13 cellular contexts compared by ENCODE assay signal in genomic region chr2:10873790-10874437, GRCh38. TPM values are rescaled to one million over a fixed set of nuclear protein-coding genes. Genes with fewer than 3 reads are reported as not detected.
DNase-seq lines count a peak whose midpoint lies in the region; ATAC-seq and TF ChIP-seq lines count a peak whose summit lies in the region.
"Had no signal": no experiment of that assay in that cellular context is flagged by ENCODE, and none has a peak within 500 bp of the region (broad histone marks: within the 10 kb centered on the region; RNA-seq: fewer than 3 reads in every experiment).

No MANE protein-coding gene starts in this region.

- H3K23ac ChIP-seq in trophoblast cell (ENCODE audit: low read length), result no peak overlapping the region

- H3K36me3 ChIP-seq in SK-N-SH (replicated peaks in 1 of 2; ENCODE audit: control insufficient read depth in 1 of 2, insufficient read depth in 2 of 2, low read length in 1 of 2) (no peaks in the 10 kb centered on the region), GM23248 (ENCODE audit: low read depth) (no peaks in the 10 kb centered on the region), trophoblast cell (ENCODE audit: control insufficient read depth in 1 of 2, insufficient read depth in 2 of 2, low read length in 2 of 2) (no peaks in the 10 kb centered on the region)
- H3K36me3 ChIP-seq: sigmoid colon, tibial artery had no signal

- H2BK120ac ChIP-seq in trophoblast cell (ENCODE audit: insufficient read depth, low read length, poor library complexity), result no peak overlapping the region

- H3K4me1 ChIP-seq in SK-N-SH (ENCODE audit: control insufficient read depth in 1 of 2, insufficient read depth in 2 of 2, low read depth in 1 of 2, low read length in 1 of 2), result peaks cover 5 to 8% of the 10 kb centered on the region in 2 experiments; a peak in 3 of 4 replicates
- H3K4me1 ChIP-seq in GM23248 (ENCODE audit: insufficient read depth), result peaks cover 28% of the 10 kb centered on the region
- H3K4me1 ChIP-seq in trophoblast cell (ENCODE audit: control insufficient read depth in 1 of 2, insufficient read depth in 2 of 2, low read length in 2 of 2), result no peaks in the 10 kb centered on the region
- H3K4me1 ChIP-seq: tibial artery had no signal

- H3K4me2 ChIP-seq in SK-N-SH (no peak overlapping the region), GM23248 (ENCODE audit: unreplicated experiment) (no peak overlapping the region), trophoblast cell (ENCODE audit: low read length) (no peak overlapping the region)

- no peak overlapping the region for H3K14ac ChIP-seq in trophoblast cell (ENCODE audit: low read length)

- no peak overlapping the region for H4K91ac ChIP-seq in trophoblast cell (ENCODE audit: low read depth, low read length)

- CTCF ChIA-PET in SK-N-SH (lab: Yijun Ruan, JAX), result interaction anchor here (0.8 to 5.4 kb wide), 5 partner anchors 10 to 258 kb away, joined by 3 to 22 read pairs (median 13); no protein-coding TSS in a partner anchor

- in situ Hi-C loops in GM23248 (cut with MboI), result no loop called here

- no peak for TF ChIP-seq EP300 in SK-N-SH (IDR thresholded peaks at IDR 0.05; ENCODE audit: borderline replicate concordance in 1 of 2, low read depth in 1 of 2, low read length in 1 of 2)

- no peak overlapping the region for H4K8ac ChIP-seq in trophoblast cell (ENCODE audit: low read depth, low read length)

- H3K27me3 ChIP-seq in SK-N-SH (ENCODE audit: insufficient read depth) (no peaks in the 10 kb centered on the region), GM23248 (replicated peaks; ENCODE audit: insufficient read depth) (no peaks in the 10 kb centered on the region), trophoblast cell (ENCODE audit: insufficient read depth, low read length) (no peaks in the 10 kb centered on the region)
- H3K27me3 ChIP-seq: sigmoid colon had no signal

- H3K4ac ChIP-seq in trophoblast cell (ENCODE audit: low read depth, low read length), result no peak overlapping the region

- H4K20me1 ChIP-seq in SK-N-SH (ENCODE audit: insufficient read depth) (no peaks in the 10 kb centered on the region), GM23248 (ENCODE audit: insufficient read depth) (no peaks in the 10 kb centered on the region)

- no peaks in the 10 kb centered on the region for H3K79me1 ChIP-seq in trophoblast cell (ENCODE audit: low read length)

- H2BK12ac ChIP-seq in trophoblast cell (ENCODE audit: low read length), result no peak overlapping the region

- no peak overlapping the region for H3K4me3 ChIP-seq in SK-N-SH (ENCODE audit: low read depth in 2 of 2, low read length in 1 of 2)
- no peak overlapping the region for H3K4me3 ChIP-seq in GM23248
- H3K4me3 ChIP-seq in trophoblast cell (ENCODE audit: low read depth, low read length), result no peak overlapping the region
- H3K4me3 ChIP-seq: sigmoid colon, tibial artery had no signal

- no peak overlapping the region for H2BK5ac ChIP-seq in trophoblast cell (ENCODE audit: low read depth, low read length, poor library complexity)

- H3K27ac ChIP-seq in SK-N-SH (ENCODE audit: low read depth in 2 of 2, low read length in 1 of 2) (no peak overlapping the region), GM23248 (no peak overlapping the region), trophoblast cell (ENCODE audit: low read depth, low read length) (no peak overlapping the region)
- H3K27ac ChIP-seq: tibial artery had no signal

- H3F3A ChIP-seq in SK-N-SH (replicated peaks; ENCODE audit: insufficient read depth), result peaks cover 9% of the 10 kb centered on the region
- H3F3A ChIP-seq in GM23248 (ENCODE audit: insufficient read depth), result peaks cover 13% of the 10 kb centered on the region; the same call in 1 of the 2 replicates

- no peak overlapping the region for H3K9ac ChIP-seq in SK-N-SH
- no peak overlapping the region for H3K9ac ChIP-seq in GM23248
- no peak overlapping the region for H3K9ac ChIP-seq in trophoblast cell (ENCODE audit: low read length)

- WGBS in SK-N-SH (ENCODE audit: low lambda C conversion rate), result 59% methylated on average over 9 of the region's 9 CpGs
- WGBS in GM23248 (ENCODE audit: low coverage in 1 of 2, low lambda C conversion rate in 2 of 2, missing lambda C conversion rate in 2 of 2), 2 experiments, result 31 to 32% methylated on average over 9 of the region's 9 CpGs
- no CpG with 5 or more reads among the region's 9 CpGs for WGBS in trophoblast cell (ENCODE audit: extremely low coverage, insufficient coverage, insufficient read length)

- H3K79me2 ChIP-seq in SK-N-SH (ENCODE audit: insufficient read depth), result no peaks in the 10 kb centered on the region
- no peaks in the 10 kb centered on the region for H3K79me2 ChIP-seq in GM23248 (ENCODE audit: insufficient read depth)
- no peaks in the 10 kb centered on the region for H3K79me2 ChIP-seq in trophoblast cell (ENCODE audit: control insufficient read depth, insufficient read depth, low read length, poor library complexity)

- no peak for TF ChIP-seq CTCF in SK-N-SH (IDR thresholded peaks at IDR 0.05)

- POLR2A ChIA-PET in SK-N-SH (lab: Yijun Ruan, JAX), result no interaction called here

- H2AFZ ChIP-seq in SK-N-SH (ENCODE audit: low read depth) (peak overlapping the region; percentile 12; the same call in 1 of the 2 replicates), GM23248 (no peak overlapping the region), trophoblast cell (ENCODE audit: insufficient read depth, low read length, poor library complexity) (no peak overlapping the region)

- H2AK5ac ChIP-seq in trophoblast cell (ENCODE audit: low read length), result no peak overlapping the region

- H4K12ac ChIP-seq in trophoblast cell (ENCODE audit: low read depth, low read length), result no peak overlapping the region

- no peak for ATAC-seq in SK-N-SH treated with all-trans-retinoic acid at 6 μM for 48 hours
- ATAC-seq: naive thymus-derived CD8-positive, alpha-beta T cell had no signal

- H3K9me2 ChIP-seq in SK-N-SH, result no peaks in the 10 kb centered on the region
- no peaks in the 10 kb centered on the region for H3K9me2 ChIP-seq in GM23248 (ENCODE audit: insufficient read depth)

- no peak overlapping the region for H3K18ac ChIP-seq in trophoblast cell (ENCODE audit: low read length)

- H3K9me3 ChIP-seq in SK-N-SH, result peaks cover 10% of the 10 kb centered on the region
- peaks cover 3% of the 10 kb centered on the region for H3K9me3 ChIP-seq in GM23248 (ENCODE audit: low read depth)
- H3K9me3 ChIP-seq in trophoblast cell (ENCODE audit: insufficient read depth, low read depth, low read length), result peaks cover 2% of the 10 kb centered on the region
- H3K9me3 ChIP-seq: tibial artery had no signal

- no peak for TF ChIP-seq RAD21 in SK-N-SH (IDR thresholded peaks at IDR 0.05; ENCODE audit: low read length)

- DNase-seq in SK-N-SH, result no peak
- DNase-seq in GM23248, result peak; percentile 68
- DNase-seq in astrocyte of the hippocampus (ENCODE audit: low read depth, low spot score), result peak; percentile 25
- peak; percentile 72 to 88 for DNase-seq in trophoblast cell
- DNase-seq in cortex of kidney (lab: John Stamatoyannopoulos, UW), result no peak
- DNase-seq in SKM-1 treated with dmso at 0.1 percent for 144 hours (lab: John Stamatoyannopoulos, UW; ENCODE audit: unreplicated experiment), result no peak
- no peak for DNase-seq in activated T-cell treated with anti-CD3 and anti-CD28 coated beads, Interleukin-2, amount 50 U/mL, for 1 hour
- DNase-seq: kidney; naive thymus-derived CD8-positive, alpha-beta T cell; NCI-H1105; sigmoid colon; tibial artery had no signal

TF ChIP-seq in SK-N-SH treated with all-trans-retinoic acid at 6 μM for 48 hours, 23 proteins besides CTCF, POLR2A, EP300 and RAD21:
- no peak for TF ChIP-seq CSDC2 (CRISPR knock-in tag; IDR thresholded peaks at IDR 0.05)
- TF ChIP-seq GLIS3 (CRISPR knock-in tag; IDR thresholded peaks at IDR 0.05), result no peak
- no peak for TF ChIP-seq ZC3H10 (CRISPR knock-in tag; IDR thresholded peaks at IDR 0.05)
- no peak for TF ChIP-seq ZFP3 (CRISPR knock-in tag; IDR thresholded peaks at IDR 0.05)
- no peak for TF ChIP-seq ZNF8 (CRISPR knock-in tag; IDR thresholded peaks at IDR 0.05)
- TF ChIP-seq CREB5 (CRISPR knock-in tag; IDR thresholded peaks at IDR 0.05; ENCODE audit: low read depth), result no peak
- no peak for TF ChIP-seq TOX (CRISPR knock-in tag; IDR thresholded peaks at IDR 0.05; ENCODE audit: borderline replicate concordance)
- no peak for TF ChIP-seq ESRRG (CRISPR knock-in tag; IDR thresholded peaks at IDR 0.05)
- TF ChIP-seq ZNF70 (CRISPR knock-in tag; IDR thresholded peaks at IDR 0.05), result no peak
- TF ChIP-seq RARB (CRISPR knock-in tag; IDR thresholded peaks at IDR 0.05), result no peak
- TF ChIP-seq ISL1 (CRISPR knock-in tag; IDR thresholded peaks at IDR 0.05), result no peak
TF ChIP-seq in SK-N-SH treated with all-trans-retinoic acid at 6 μM for 48 hours: peak in this region for 0.

RNA-seq across cellular contexts. Expression of gene KCNF1, which starts 37.8 kb away (rescaled TPM):
- polyA plus RNA-seq in SK-N-SH (2012; rRNA removed) (0.16 and 0.23 TPM in 2 replicates), GM23248 (2016; fragmentation: Nextera tagmentation; extraction: Ambion mirVana) (0.10 TPM in 2 replicates)
- 0.06 and 0.17 TPM in 2 replicates for polyA plus RNA-seq in SK-N-SH (2012; cell fraction: cytosol; rRNA removed)
- polyA plus RNA-seq in SK-N-SH (2012; cell fraction: nucleus; rRNA removed), result 0.12 and 0.19 TPM in 2 replicates
- total RNA-seq in GM23248 (2014; rRNA removed; shearing (Covaris generic)), result 0.97 TPM in 1 of 2 replicates, not detected in the other
- 1.3 and 1.5 TPM in 2 replicates for polyA plus RNA-seq in trophoblast cell (2013)
- total RNA-seq: naive thymus-derived CD8-positive, alpha-beta T cell had no signal
- polyA plus RNA-seq: naive thymus-derived CD8-positive, alpha-beta T cell had no signal

Comparison
In these comparisons a context has a peak if more than half of its experiments do, and no peak if none do; other contexts are left out.
1. DNase-seq: peak in GM23248 (single experiment), astrocyte of the hippocampus (single experiment) and trophoblast cell (2 of 2); none in SK-N-SH (single experiment), cortex of kidney (single experiment), SKM-1 treated with dmso at 0.1 percent for 144 hours (single experiment) and activated T-cell treated with anti-CD3 and anti-CD28 coated beads, Interleukin-2, amount 50 U/mL, for 1 hour (single experiment).